Comparison of ENCODE assay signal across 12 cellular contexts in the genomic region with DNA sequence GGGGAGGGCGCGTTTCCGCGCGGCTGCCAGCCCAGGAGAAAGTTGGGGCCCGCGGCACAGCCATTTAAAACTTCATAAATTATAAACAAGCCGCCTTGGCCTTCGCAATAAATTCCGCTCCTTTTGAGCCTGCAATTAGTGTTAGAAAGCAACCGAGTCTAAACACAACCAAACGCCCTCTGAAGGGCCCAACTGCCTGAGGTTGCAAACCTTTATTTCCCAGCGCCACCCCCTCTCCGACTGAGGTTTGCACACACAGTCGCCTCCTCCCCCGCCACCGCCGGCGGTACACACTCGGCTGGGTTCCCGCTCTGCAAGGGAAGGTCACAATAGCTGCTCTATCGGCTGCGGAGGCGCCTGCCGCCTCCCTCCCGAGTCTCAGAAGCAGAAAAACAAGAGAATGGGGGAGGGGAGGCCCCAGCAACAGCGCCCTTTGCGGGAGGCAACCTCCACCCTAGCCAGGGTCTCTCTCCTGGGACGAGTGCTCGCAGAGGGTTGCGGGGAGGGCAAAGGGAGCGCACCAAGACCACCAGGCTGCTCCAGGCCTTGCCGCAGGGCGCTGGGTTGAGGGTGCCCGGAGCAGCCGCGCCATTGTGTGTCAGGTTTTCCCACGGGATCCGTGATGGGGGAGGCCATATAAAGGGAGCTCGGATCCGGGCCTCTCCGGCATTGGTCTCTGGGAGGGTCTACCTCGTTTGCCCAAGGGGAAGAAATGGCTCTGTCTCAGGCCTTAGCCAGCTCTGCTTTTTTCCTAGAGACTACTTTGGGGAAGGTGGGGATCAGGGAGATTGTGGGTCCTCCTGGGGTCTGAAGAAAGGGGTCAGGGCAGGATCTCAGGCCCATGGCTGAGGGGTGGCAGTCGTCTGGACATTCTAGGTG. TPM values are rescaled to one million over a fixed set of nuclear protein-coding genes. Genes with fewer than 3 reads are reported as not detected.
DNase-seq lines count a peak whose midpoint lies in the region; ATAC-seq and TF ChIP-seq lines count a peak whose summit lies in the region.
"Had no signal": no experiment of that assay in that cellular context is flagged by ENCODE, and none has a peak within 500 bp of the region (broad histone marks: within the 10 kb centered on the region; RNA-seq: fewer than 3 reads in every experiment).

No MANE protein-coding gene starts in this region.

- peak overlapping the region in 1 of 2 experiments; percentile 41 for H3K14ac ChIP-seq in mesenchymal stem cell (ENCODE audit: low read length in 2 of 2)

- peaks cover 0 to 2% of the 10 kb centered on the region in 2 experiments for H3K36me3 ChIP-seq in mesenchymal stem cell (ENCODE audit: control insufficient read depth in 1 of 2, insufficient read depth in 2 of 2, low read depth in 1 of 2, low read length in 2 of 2)

- H2AK5ac ChIP-seq in mesenchymal stem cell (ENCODE audit: low read length, severe bottlenecking), result no peak overlapping the region

- TF ChIP-seq CTCF in astrocyte of the spinal cord (IDR thresholded peaks at IDR 0.05; ENCODE audit: low read depth, low read length), result no peak

- no peak overlapping the region for H3K27ac Mint-ChIP-seq in stimulated activated naive CD8-positive, alpha-beta T cell treated with anti-CD3 and anti-CD28 coated beads, Interleukin-15, amount 100 ng/mL, for 72 hours
- H3K27ac Mint-ChIP-seq in natural killer cell treated with Interleukin-12 subunit alpha and Interleukin-12 subunit beta and Interleukin-15 and Interleukin-18, amount 100 ng/mL, for 72 hours, result no peak overlapping the region
- H3K27ac Mint-ChIP-seq: activated naive CD8-positive, alpha-beta T cell treated with anti-CD3 and anti-CD28 coated beads, Interleukin-2, amount 10 ng/mL, durations not matched to agents 7 days and 5 days; T-helper 2 cell treated with Interferon-gamma antibody and Interleukin-4, amounts not matched to agents 5 μg/mL and 100 μg/mL, for 36 hours had no signal

- no peaks in the 10 kb centered on the region for H3K9me3 Mint-ChIP-seq in stimulated activated naive CD8-positive, alpha-beta T cell treated with anti-CD3 and anti-CD28 coated beads, Interleukin-15, amount 100 ng/mL, for 72 hours
- H3K9me3 Mint-ChIP-seq in natural killer cell treated with Interleukin-12 subunit alpha and Interleukin-12 subunit beta and Interleukin-15 and Interleukin-18, amount 100 ng/mL, for 72 hours, result no peaks in the 10 kb centered on the region
- H3K9me3 Mint-ChIP-seq: T-helper 2 cell treated with Interferon-gamma antibody and Interleukin-4, amounts not matched to agents 5 μg/mL and 100 μg/mL, for 36 hours had no signal

- H3K4me2 ChIP-seq in mesenchymal stem cell (ENCODE audit: low read length, poor library complexity, severe bottlenecking), result peak overlapping the region; percentile 55

- H3K36me3 Mint-ChIP-seq in natural killer cell treated with Interleukin-12 subunit alpha and Interleukin-12 subunit beta and Interleukin-15 and Interleukin-18, amount 100 ng/mL, for 72 hours, result peaks cover 6% of the 10 kb centered on the region

- no peak for DNase-seq in stimulated activated naive CD8-positive, alpha-beta T cell treated with anti-CD3 and anti-CD28 coated beads, Interleukin-15, amount 100 ng/mL, for 72 hours
- no peak for DNase-seq in stimulated activated naive CD8-positive, alpha-beta T cell treated with anti-CD3 and anti-CD28 coated beads, Interleukin-15, Interleukin-2, amounts not matched to agents 100 U/mL and 50 U/mL, for 24 hours
- DNase-seq in astrocyte of the spinal cord (ENCODE audit: low read depth, low spot score), result no peak
- DNase-seq in mesenchymal stem cell, result no peak
- no peak for DNase-seq in SHP77 treated with DMSO at 0.1 percent for 48 hours (lab: John Stamatoyannopoulos, UW)
- no peak for DNase-seq in GM19240 (ENCODE audit: insufficient read length, low spot score)
- no peak for DNase-seq in natural killer cell treated with Interleukin-12 subunit alpha and Interleukin-12 subunit beta and Interleukin-15 and Interleukin-18, amount 100 ng/mL, for 72 hours (ENCODE audit: low spot score)
- DNase-seq: activated naive CD8-positive, alpha-beta T cell treated with anti-CD3 and anti-CD28 coated beads, Interleukin-2, amount 10 ng/mL, durations not matched to agents 7 days and 5 days; NCI-H187 treated with DMSO at 0.1 percent for 48 hours had no signal

- no peak overlapping the region for H2BK15ac ChIP-seq in mesenchymal stem cell (ENCODE audit: low read depth, poor library complexity, severe bottlenecking)

- no peak overlapping the region for H2BK12ac ChIP-seq in mesenchymal stem cell (ENCODE audit: low read length in 2 of 2)

- peaks cover 50% of the 10 kb centered on the region for H3K4me1 Mint-ChIP-seq in stimulated activated naive CD8-positive, alpha-beta T cell treated with anti-CD3 and anti-CD28 coated beads, Interleukin-15, amount 100 ng/mL, for 72 hours
- peaks cover 0 to 4% of the 10 kb centered on the region in 2 donors for H3K4me1 Mint-ChIP-seq in natural killer cell treated with Interleukin-12 subunit alpha and Interleukin-12 subunit beta and Interleukin-15 and Interleukin-18, amount 100 ng/mL, for 72 hours (ENCODE audit: low read depth in 2 of 2)

- in situ Hi-C loops in astrocyte of the spinal cord (cut with HindIII; ENCODE audit: low sequenced_read_pairs), result no loop called here

- H3K4me1 ChIP-seq in mesenchymal stem cell (ENCODE audit: control insufficient read depth, insufficient read depth, low read depth, low read length), result peaks cover 29% of the 10 kb centered on the region

- no peaks in the 10 kb centered on the region for H3K9me3 ChIP-seq in mesenchymal stem cell (ENCODE audit: control insufficient read depth, low read length)

- 4% methylated on average over 43 of the region's 44 CpGs for WGBS in mesenchymal stem cell

- peaks cover 19 to 95% of the 10 kb centered on the region in 2 experiments for H3K27me3 ChIP-seq in mesenchymal stem cell (ENCODE audit: control insufficient read depth in 1 of 2, insufficient read depth in 1 of 2, low read length in 2 of 2)

- H4K8ac ChIP-seq in mesenchymal stem cell (ENCODE audit: low read length), result no peak overlapping the region

- no peaks in the 10 kb centered on the region for H3K79me1 ChIP-seq in mesenchymal stem cell (replicated peaks; ENCODE audit: low read length, poor library complexity, severe bottlenecking)

- H4K91ac ChIP-seq in mesenchymal stem cell (ENCODE audit: low read length), result no peak overlapping the region

- no peak overlapping the region for H3K4ac ChIP-seq in mesenchymal stem cell (ENCODE audit: low read depth in 1 of 2, low read length in 2 of 2)

- H3K18ac ChIP-seq in mesenchymal stem cell (ENCODE audit: low read depth in 1 of 2, low read length in 2 of 2), result no peak overlapping the region

- no peak overlapping the region for H3K27ac ChIP-seq in mesenchymal stem cell (ENCODE audit: low read length, poor library complexity, severe bottlenecking)

- H3K4me3 Mint-ChIP-seq in stimulated activated naive CD8-positive, alpha-beta T cell treated with anti-CD3 and anti-CD28 coated beads, Interleukin-15, amount 100 ng/mL, for 72 hours, result peak overlapping the region; percentile 74 to 75
- H3K4me3 Mint-ChIP-seq in natural killer cell treated with Interleukin-12 subunit alpha and Interleukin-12 subunit beta and Interleukin-15 and Interleukin-18, amount 100 ng/mL, for 72 hours, result no peak overlapping the region
- H3K4me3 Mint-ChIP-seq: activated naive CD8-positive, alpha-beta T cell treated with anti-CD3 and anti-CD28 coated beads, Interleukin-2, amount 10 ng/mL, durations not matched to agents 7 days and 5 days; T-helper 2 cell treated with Interferon-gamma antibody and Interleukin-4, amounts not matched to agents 5 μg/mL and 100 μg/mL, for 36 hours had no signal

- no peak overlapping the region for H3K23ac ChIP-seq in mesenchymal stem cell (ENCODE audit: low read length in 2 of 2)

- no peak overlapping the region for H2BK5ac ChIP-seq in mesenchymal stem cell (ENCODE audit: low read depth, low read length, poor library complexity, severe bottlenecking)

- ATAC-seq in stimulated activated naive CD8-positive, alpha-beta T cell treated with anti-CD3 and anti-CD28 coated beads, Interleukin-15, amount 100 ng/mL, for 72 hours, result peak; percentile 44
- no peak for ATAC-seq in stimulated activated naive CD8-positive, alpha-beta T cell treated with anti-CD3 and anti-CD28 coated beads, Interleukin-15, Interleukin-2, amounts not matched to agents 100 U/mL and 50 U/mL, for 24 hours
- no peak for ATAC-seq in HG03025 (IDR thresholded peaks at IDR 0.05; ENCODE audit: low FRiP score, unreplicated experiment)
- ATAC-seq in natural killer cell treated with Interleukin-12 subunit alpha and Interleukin-12 subunit beta and Interleukin-15 and Interleukin-18, amount 100 ng/mL, for 72 hours, result no peak

- no peak overlapping the region for H2AFZ ChIP-seq in mesenchymal stem cell (ENCODE audit: low read depth, low read length)

- no peak overlapping the region for H2BK120ac ChIP-seq in mesenchymal stem cell (ENCODE audit: low read depth, low read length)

- H3K9ac ChIP-seq in mesenchymal stem cell (ENCODE audit: low read length), result no peak overlapping the region

- peak overlapping the region; percentile 13 for H3K4me3 ChIP-seq in astrocyte of the spinal cord (ENCODE audit: low read depth, low read length)
- H3K4me3 ChIP-seq in mesenchymal stem cell (ENCODE audit: insufficient read depth in 1 of 2, low read depth in 1 of 2, low read length in 2 of 2), result peak overlapping the region in 1 of 2 experiments; percentile 45

- H3K27me3 Mint-ChIP-seq in stimulated activated naive CD8-positive, alpha-beta T cell treated with anti-CD3 and anti-CD28 coated beads, Interleukin-15, amount 100 ng/mL, for 72 hours, result peaks cover 100% of the 10 kb centered on the region
- H3K27me3 Mint-ChIP-seq in natural killer cell treated with Interleukin-12 subunit alpha and Interleukin-12 subunit beta and Interleukin-15 and Interleukin-18, amount 100 ng/mL, for 72 hours, result peaks cover 51 to 69% of the 10 kb centered on the region in 2 donors

RNA-seq across cellular contexts. Expression of a gene that starts 13.4 kb away (rescaled TPM):
- not detected for polyA plus RNA-seq in mesenchymal stem cell (2013, experiment 1 of 2)
- not detected for polyA plus RNA-seq in mesenchymal stem cell (2013, experiment 2 of 2)
- total RNA-seq in natural killer cell treated with Interleukin-12 subunit alpha and Interleukin-12 subunit beta and Interleukin-15 and Interleukin-18, amount 100 ng/mL, for 72 hours, result not detected
- total RNA-seq: activated naive CD8-positive, alpha-beta T cell treated with anti-CD3 and anti-CD28 coated beads, Interleukin-2, amount 10 ng/mL, durations not matched to agents 7 days and 5 days; frontal cortex had no signal

RNA-seq across cellular contexts. Expression of a gene that starts 18.0 kb away (rescaled TPM):
- not detected for polyA plus RNA-seq in mesenchymal stem cell (2013, experiment 1 of 2)
- polyA plus RNA-seq in mesenchymal stem cell (2013, experiment 2 of 2), result not detected
- total RNA-seq in natural killer cell treated with Interleukin-12 subunit alpha and Interleukin-12 subunit beta and Interleukin-15 and Interleukin-18, amount 100 ng/mL, for 72 hours, result not detected
- total RNA-seq: activated naive CD8-positive, alpha-beta T cell treated with anti-CD3 and anti-CD28 coated beads, Interleukin-2, amount 10 ng/mL, durations not matched to agents 7 days and 5 days; frontal cortex had no signal

RNA-seq across cellular contexts. Expression of a gene that starts 23.7 kb away (rescaled TPM):
- 0.07 TPM for polyA plus RNA-seq in mesenchymal stem cell (2013, experiment 1 of 2)
- not detected for polyA plus RNA-seq in mesenchymal stem cell (2013, experiment 2 of 2)
- total RNA-seq in natural killer cell treated with Interleukin-12 subunit alpha and Interleukin-12 subunit beta and Interleukin-15 and Interleukin-18, amount 100 ng/mL, for 72 hours, result not detected
- total RNA-seq: activated naive CD8-positive, alpha-beta T cell treated with anti-CD3 and anti-CD28 coated beads, Interleukin-2, amount 10 ng/mL, durations not matched to agents 7 days and 5 days; frontal cortex had no signal

RNA-seq across cellular contexts. Expression of a gene that starts 45.6 kb away (rescaled TPM):
- polyA plus RNA-seq in mesenchymal stem cell (2013, experiment 1 of 2), result 0.11 TPM
- polyA plus RNA-seq in mesenchymal stem cell (2013, experiment 2 of 2), result 0.19 TPM
- total RNA-seq in natural killer cell treated with Interleukin-12 subunit alpha and Interleukin-12 subunit beta and Interleukin-15 and Interleukin-18, amount 100 ng/mL, for 72 hours, result not detected
- total RNA-seq: activated naive CD8-positive, alpha-beta T cell treated with anti-CD3 and anti-CD28 coated beads, Interleukin-2, amount 10 ng/mL, durations not matched to agents 7 days and 5 days; frontal cortex had no signal

RNA-seq across cellular contexts. Expression of a gene that starts 52.6 kb away (rescaled TPM):
- polyA plus RNA-seq in mesenchymal stem cell (2013, experiment 1 of 2), result not detected
- polyA plus RNA-seq in mesenchymal stem cell (2013, experiment 2 of 2), result not detected
- total RNA-seq in natural killer cell treated with Interleukin-12 subunit alpha and Interleukin-12 subunit beta and Interleukin-15 and Interleukin-18, amount 100 ng/mL, for 72 hours, result not detected
- total RNA-seq: activated naive CD8-positive, alpha-beta T cell treated with anti-CD3 and anti-CD28 coated beads, Interleukin-2, amount 10 ng/mL, durations not matched to agents 7 days and 5 days; frontal cortex had no signal
